In the genomic region with DNA sequence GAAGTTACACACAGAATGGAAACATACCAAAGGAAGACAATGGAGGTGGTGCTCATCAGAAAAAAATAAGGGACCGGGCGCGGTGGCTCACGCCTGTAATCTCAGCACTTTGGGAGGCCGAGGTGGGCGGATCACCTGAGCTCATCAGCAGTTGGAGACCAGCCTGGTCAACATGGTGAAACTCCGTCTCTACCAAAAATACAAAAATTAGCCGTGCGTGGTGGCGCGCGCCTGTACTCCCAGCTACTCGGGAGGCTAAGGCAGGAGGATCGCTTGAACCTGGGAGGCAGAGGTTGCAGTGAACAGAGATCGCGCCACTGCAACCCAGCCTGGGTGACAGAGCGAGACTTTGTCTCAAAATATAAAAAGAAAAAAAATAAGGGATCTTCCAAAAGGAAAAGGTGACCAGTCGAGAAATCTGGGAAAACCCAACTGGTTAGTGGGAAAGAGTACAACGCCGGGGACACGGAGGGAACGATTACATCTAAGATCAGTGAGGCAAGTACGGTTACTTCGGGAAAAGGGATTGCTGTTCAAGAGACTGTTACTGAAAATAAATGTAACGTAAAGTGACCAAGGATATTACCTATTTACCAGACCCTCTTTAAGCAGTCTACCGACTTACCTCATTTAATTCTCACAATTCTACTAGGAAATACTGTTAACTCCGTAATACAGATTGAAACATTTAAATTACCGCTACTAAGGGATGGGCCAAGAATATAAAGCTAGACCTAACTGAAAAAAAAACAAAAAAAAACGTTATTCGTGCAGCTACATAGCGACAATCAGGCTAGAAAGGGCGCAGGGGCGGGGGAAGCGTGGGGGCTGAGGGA, we compare ENCODE assay signal across 8 cellular contexts. TPM values are rescaled to one million over a fixed set of nuclear protein-coding genes. Genes with fewer than 3 reads are reported as not detected.
DNase-seq lines count a peak whose midpoint lies in the region; ATAC-seq and TF ChIP-seq lines count a peak whose summit lies in the region.

No MANE protein-coding gene starts in this region.

- H3K27me3 ChIP-seq in RWPE2 (ENCODE audit: insufficient read depth, poor library complexity, severe bottlenecking), result no peaks in the 10 kb centered on the region
- H3K27me3 ChIP-seq in ovary, result no peaks in the 10 kb centered on the region

- intact Hi-C loops in ovary (cut with DNase I), result no loop called here

- peak overlapping the region; percentile 58 for H3K27ac ChIP-seq in RWPE2 (ENCODE audit: poor library complexity, severe bottlenecking)
- peak overlapping the region; percentile 76 for H3K27ac ChIP-seq in epithelial cell of prostate
- peak overlapping the region in 1 of 2 donors; percentile 57 for H3K27ac ChIP-seq in ovary

- peaks cover 53% of the 10 kb centered on the region for H3K36me3 ChIP-seq in RWPE2 (ENCODE audit: low read depth)
- no peaks in the 10 kb centered on the region for H3K36me3 ChIP-seq in ovary

- DNase-seq in RWPE2 (ENCODE audit: low spot score) (no peak), epithelial cell of prostate (ENCODE audit: low read depth, low spot score) (no peak), ovary (peak in 2 of 5 donors; percentile 27 to 31), NCI-H1694 (lab: John Stamatoyannopoulos, UW) (no peak)

- TF ChIP-seq CTCF in RWPE2 (IDR thresholded peaks at IDR 0.05; ENCODE audit: poor library complexity, severe bottlenecking) (no peak), ovary (IDR thresholded peaks at IDR 0.05) (no peak)

- H3K9me3 ChIP-seq in RWPE2 (ENCODE audit: severe bottlenecking) (no peaks in the 10 kb centered on the region), ovary (no peaks in the 10 kb centered on the region)

- ATAC-seq in RWPE2 (ENCODE audit: low read depth) (no peak), HG03045 (IDR thresholded peaks at IDR 0.05; ENCODE audit: unreplicated experiment) (no peak), HG03159 (IDR thresholded peaks at IDR 0.05; ENCODE audit: unreplicated experiment) (no peak), HG03039 (IDR thresholded peaks at IDR 0.05; ENCODE audit: unreplicated experiment) (no peak)

- no peak for TF ChIP-seq POLR2A in ovary (IDR thresholded peaks at IDR 0.05)

- peak overlapping the region; percentile 96 for H3K4me3 ChIP-seq in GM08714 (ENCODE audit: low read length)
- peak overlapping the region; percentile 65 for H3K4me3 ChIP-seq in RWPE2 (ENCODE audit: severe bottlenecking)
- peak overlapping the region; percentile 77 for H3K4me3 ChIP-seq in ovary

- WGBS in ovary, 3 donors, result 21 to 35% (median 34%) methylated on average over 34 of the region's 34 CpGs

- no peak for TF ChIP-seq EP300 in ovary (IDR thresholded peaks at IDR 0.05)

- H3K4me1 ChIP-seq in RWPE2 (ENCODE audit: insufficient read depth, poor library complexity, severe bottlenecking), result peaks cover 9% of the 10 kb centered on the region
- peaks cover 7% of the 10 kb centered on the region for H3K4me1 ChIP-seq in ovary (ENCODE audit: insufficient read depth)

RNA-seq across cellular contexts. Expression of a gene that starts 0.8 kb away (rescaled TPM):
- total RNA-seq in ovary, result 100 to 1,000 TPM; 157 to 228 (median 175) TPM
- 100 to 1,000 TPM; 119 to 230 TPM for polyA plus RNA-seq in ovary

RNA-seq across cellular contexts. Expression of a gene that starts 1.1 kb away (rescaled TPM):
- not detected for total RNA-seq in ovary
- polyA plus RNA-seq in ovary, result under 1 TPM in 1 of 2 donors, not detected in 1; 1.00 TPM

RNA-seq across cellular contexts. Expression of a gene that starts 31.7 kb away (rescaled TPM):
- 10 to 100 TPM in 4 of 7 donors, 1 to 10 TPM in 3; 2.3 to 27.4 (median 13.6) TPM for total RNA-seq in ovary
- polyA plus RNA-seq in ovary, result 10 to 100 TPM in 1 of 2 donors, 1 to 10 TPM in 1; 2.5 to 19.5 TPM

RNA-seq across cellular contexts. Expression of a gene that starts 38.2 kb away (rescaled TPM):
- under 1 TPM in 4 of 7 donors, not detected in 3; 0.33 to 0.56 (median 0.40) TPM for total RNA-seq in ovary
- not detected for polyA plus RNA-seq in ovary

RNA-seq across cellular contexts. Expression of a gene that starts 41.8 kb away (rescaled TPM):
- 10 to 100 TPM; 20.2 to 47.9 (median 32.3) TPM for total RNA-seq in ovary
- 10 to 100 TPM; 33.0 to 42.0 TPM for polyA plus RNA-seq in ovary
